Comparison of ENCODE assay signal across 16 cellular contexts in the genomic region with DNA sequence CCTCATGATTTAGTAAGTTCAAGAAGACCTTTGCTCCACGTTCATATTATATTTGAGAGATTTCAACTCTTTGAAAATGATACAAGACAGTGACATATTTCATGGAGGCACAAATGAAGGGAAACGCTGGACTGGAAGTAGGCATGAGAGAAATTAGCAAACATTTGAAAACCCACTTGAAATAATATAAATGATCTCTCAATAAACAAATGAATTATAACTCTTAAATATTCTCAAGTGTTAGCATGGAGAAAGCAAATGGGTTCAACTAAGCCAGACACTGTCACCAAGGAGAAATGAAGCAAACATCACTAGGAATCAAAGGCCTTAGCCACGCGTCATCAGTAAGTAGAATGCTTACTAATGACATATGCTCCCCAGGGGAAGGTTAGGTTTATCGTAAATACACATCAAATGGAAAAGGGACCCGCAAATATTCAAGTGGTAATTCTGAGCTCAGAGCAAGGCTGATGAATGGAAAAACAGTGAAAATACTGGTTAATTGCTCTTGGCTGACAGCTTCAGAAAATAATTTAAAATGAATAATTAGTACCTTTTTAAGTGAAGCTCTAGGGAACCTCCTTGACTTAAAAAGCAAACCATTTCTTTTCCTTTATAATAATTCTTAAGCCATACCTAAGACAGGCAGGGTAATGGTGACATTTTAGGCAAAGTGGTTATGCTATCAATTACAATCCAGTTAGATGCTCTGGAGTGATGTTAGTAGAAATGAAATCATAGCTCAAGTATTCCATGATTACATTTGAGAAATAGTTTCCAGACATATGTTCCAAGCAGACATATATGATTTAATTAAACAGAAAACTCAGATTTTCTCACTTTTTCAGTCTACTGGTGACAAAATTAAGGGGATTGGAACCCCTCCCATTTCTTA.
DNase-seq lines count a peak whose midpoint lies in the region; ATAC-seq, FAIRE-seq and TF ChIP-seq lines count a peak whose summit lies in the region.
"Had no signal": no experiment of that assay in that cellular context is flagged by ENCODE, and none has a peak within 500 bp of the region (broad histone marks: within the 10 kb centered on the region; RNA-seq: fewer than 3 reads in every experiment).

No MANE protein-coding gene starts in this region.

- H3K27ac ChIP-seq in A673 (ENCODE audit: low read depth, low read length, poor library complexity, severe bottlenecking), result no peak overlapping the region
- peak overlapping the region; percentile 28 to 71 for H3K27ac ChIP-seq in kidney (ENCODE audit: low read depth in 2 of 2, low read length in 2 of 2)

- peaks cover 3% of the 10 kb centered on the region for H3K4me1 ChIP-seq in A673 (ENCODE audit: insufficient read depth, low read length, poor library complexity, severe bottlenecking)
- H3K4me1 ChIP-seq in kidney (ENCODE audit: control insufficient read depth in 1 of 2, insufficient read depth in 1 of 2, low read depth in 1 of 2, low read length in 2 of 2), result peaks cover 7 to 15% of the 10 kb centered on the region in 2 donors
- H3K4me1 ChIP-seq: BE2C had no signal

- in situ Hi-C loops in KBM-7 (cut with MboI; ENCODE audit: low pct_unique_long_range_greater_than_20kb, low sequenced_read_pairs), result no loop called here

- FAIRE-seq in RCC 7860 (lab: Jason Lieb, UNC) (no peak), kidney (lab: Jason Lieb, UNC) (no peak)
- FAIRE-seq: frontal cortex, urothelium cell line had no signal

- H3K27me3 ChIP-seq in A673 (replicated peaks; ENCODE audit: insufficient read depth, low read depth, low read length, poor library complexity), result no peaks in the 10 kb centered on the region
- H3K27me3 ChIP-seq: BE2C had no signal

- ATAC-seq in HG03135 (IDR thresholded peaks at IDR 0.05; ENCODE audit: unreplicated experiment), result no peak
- no peak for ATAC-seq in GM19452 (IDR thresholded peaks at IDR 0.05; ENCODE audit: unreplicated experiment)

- H3K4me3 ChIP-seq in A673 (ENCODE audit: low read depth, low read length, poor library complexity, severe bottlenecking), result no peak overlapping the region
- H3K4me3 ChIP-seq in kidney (ENCODE audit: low read length in 2 of 2), result no peak overlapping the region

- H3K9me3 ChIP-seq in A673 (ENCODE audit: low read depth, low read length, poor library complexity, severe bottlenecking) (no peaks in the 10 kb centered on the region), kidney (ENCODE audit: control insufficient read depth in 1 of 2, low read length in 2 of 2) (no peaks in the 10 kb centered on the region)
- H3K9me3 ChIP-seq: BE2C had no signal

- intact Hi-C loops in A673 (cut with micrococcal nuclease; ENCODE audit: unreplicated experiment) (loop anchor here (5.0 kb wide), 2 partner anchors 145 to 545 kb away; a partner anchor contains a TSS), kidney (cut with DNase I) (loop anchor here (5.0 kb wide), 1 partner anchor 235 kb away; no protein-coding TSS in a partner anchor)

- POLR2A ChIA-PET in A673 (lab: Charles Lee; ENCODE audit: low non-redundant PET), result no interaction called here

- no TSS peak for BruUV-seq in A673 (replicated peaks; lab: Mats Ljungman, UMichigan)

- no peaks in the 10 kb centered on the region for H3K36me3 ChIP-seq in A673 (ENCODE audit: insufficient read depth, low read length, poor library complexity, severe bottlenecking)
- H3K36me3 ChIP-seq in kidney (ENCODE audit: control insufficient read depth in 1 of 2, insufficient read depth in 2 of 2, low read length in 2 of 2), result no peaks in the 10 kb centered on the region
- H3K36me3 ChIP-seq: BE2C had no signal

- peak; percentile 27 for DNase-seq in A673 (ENCODE audit: low spot score)
- DNase-seq in GM04503 (ENCODE audit: low read depth), result peak; percentile 19
- peak; percentile 88 for DNase-seq in RCC 7860 (ENCODE audit: low spot score)
- no peak for DNase-seq in kidney
- no peak for DNase-seq in KBM-7
- DNase-seq in activated CD4-positive, alpha-beta T cell treated with anti-CD3 and anti-CD28 coated beads, Interleukin-2, amount 50 U/mL, for 48 hours, result no peak
- DNase-seq: activated B cell treated with CpG ODN at 0.5 μM for 24 hours; BE2C; immature natural killer cell; NCI-H1694; retina; stimulated activated CD4-positive, alpha-beta T cell treated with anti-CD3 and anti-CD28 coated beads, Interleukin-2, amount 100 ng/mL, for 24 hours had no signal

- TF ChIP-seq CTCF in A673 (conservative IDR thresholded peaks at IDR 0.05; ENCODE audit: low read depth, low read length), result no peak
- TF ChIP-seq CTCF in kidney (IDR thresholded peaks at IDR 0.05; ENCODE audit: borderline replicate concordance, extremely low read depth, insufficient read depth), result no peak

- CTCF ChIA-PET in A673 (lab: Charles Lee), result interaction anchor here (0.6 to 4.2 kb wide), 3 partner anchors 165 to 544 kb away, joined by 3 to 58 read pairs (median 5); no protein-coding TSS in a partner anchor

- H3K9ac ChIP-seq in kidney (ENCODE audit: low read length in 2 of 2), result no peak overlapping the region

Comparison
In these comparisons a context has a peak if more than half of its experiments do, and no peak if none do; other contexts are left out.
1. DNase-seq: peak in A673 (single experiment), GM04503 (single experiment) and RCC 7860 (single experiment); none in kidney (single experiment), KBM-7 (single experiment) and activated CD4-positive, alpha-beta T cell treated with anti-CD3 and anti-CD28 coated beads, Interleukin-2, amount 50 U/mL, for 48 hours (0 of 2).